Comparison of ENCODE assay signal across 20 cellular contexts in genomic region chr3:78178740-78179139, GRCh38.
DNase-seq lines count a peak whose midpoint lies in the region; ATAC-seq, FAIRE-seq and TF ChIP-seq lines count a peak whose summit lies in the region.
"Had no signal": no experiment of that assay in that cellular context is flagged by ENCODE, and none has a peak within 500 bp of the region (broad histone marks: within the 10 kb centered on the region; RNA-seq: fewer than 3 reads in every experiment).

No MANE protein-coding gene starts in this region.

- intact Hi-C loops in lower lobe of right lung (cut with DNase I): no loop called here

- DNase-seq in BJ (ENCODE audit: low read depth) (peak; percentile 1), amniotic epithelial cell (ENCODE audit: low read depth) (peak; percentile 6), mesendoderm (peak; percentile 79), D721Med (ENCODE audit: insufficient read length, low spot score) (no peak), H9 (no peak), lower lobe of right lung (no peak)
- DNase-seq: CD4-positive, alpha-beta T cell; CD8-positive, alpha-beta memory T cell; DMS153; DND-41; GOT3 had no signal

- H3K4me3 Mint-ChIP-seq in H9: no peak overlapping the region
- H3K4me3 Mint-ChIP-seq: B cell; CD14-positive monocyte; CD4-positive, alpha-beta T cell; CD8-positive, alpha-beta memory T cell had no signal

- POLR2A ChIA-PET in BJ (lab: Charles Lee): no interaction called here

- H3K14ac ChIP-seq in H9 (ENCODE audit: insufficient read depth, low read length): no peak overlapping the region

- H3K36me3 Mint-ChIP-seq in H9 (ENCODE audit: insufficient read depth in 1 of 3, low read depth in 3 of 3): no peaks in the 10 kb centered on the region
- H3K36me3 Mint-ChIP-seq: CD14-positive monocyte had no signal

- H3K23me2 ChIP-seq in H9 (ENCODE audit: insufficient read length, low read depth, low read length, poor library complexity, severe bottlenecking): no peaks in the 10 kb centered on the region

- no peak overlapping the region for H3K18ac ChIP-seq in mesendoderm (ENCODE audit: low read length)
- no peak overlapping the region for H3K18ac ChIP-seq in H9 (ENCODE audit: insufficient read length, low read depth, low read length)

- H3K9me3 Mint-ChIP-seq in H9: no peaks in the 10 kb centered on the region

- no peak overlapping the region for H3K4ac ChIP-seq in mesendoderm (ENCODE audit: low read depth, low read length)
- no peak overlapping the region for H3K4ac ChIP-seq in H9 (ENCODE audit: low read depth, low read length)

- H3K27me3 Mint-ChIP-seq in H9 (ENCODE audit: low read depth): no peaks in the 10 kb centered on the region
- H3K27me3 Mint-ChIP-seq: B cell; CD4-positive, alpha-beta T cell; CD8-positive, alpha-beta memory T cell had no signal

- H3K4me1 Mint-ChIP-seq in H9: peaks cover 17% of the 10 kb centered on the region in 2 experiments
- H3K4me1 Mint-ChIP-seq: B cell; CD14-positive monocyte; CD8-positive, alpha-beta memory T cell had no signal

- H3K4me2 ChIP-seq in mesendoderm (ENCODE audit: low read length): no peak overlapping the region
- no peak overlapping the region for H3K4me2 ChIP-seq in H9 (ENCODE audit: insufficient read depth, insufficient read length, low read length)
- H3K4me2 ChIP-seq: BLaER1 treated with 17β-estradiol and CSF1 and Interleukin-3, amounts not matched to agents 10 nM and 100 nM had no signal

- H3K27ac Mint-ChIP-seq in H9: no peak overlapping the region; a peak in 1 of 7 replicates
- H3K27ac Mint-ChIP-seq: B cell; CD14-positive monocyte; CD4-positive, alpha-beta T cell; CD8-positive, alpha-beta memory T cell had no signal

- H3K27me3 ChIP-seq in BJ (ENCODE audit: control insufficient read depth, insufficient read depth, low read length): no peaks in the 10 kb centered on the region
- no peaks in the 10 kb centered on the region for H3K27me3 ChIP-seq in mesendoderm (ENCODE audit: insufficient read depth, low read length, poor library complexity)
- H3K27me3 ChIP-seq in H9 (ENCODE audit: insufficient read depth, low read length): no peaks in the 10 kb centered on the region
- no peaks in the 10 kb centered on the region for H3K27me3 ChIP-seq in lower lobe of right lung (ENCODE audit: low read depth)
- H3K27me3 ChIP-seq: BLaER1 treated with 17β-estradiol and CSF1 and Interleukin-3, amounts not matched to agents 10 nM and 100 nM had no signal

- no peaks in the 10 kb centered on the region for H4K20me1 ChIP-seq in H9 (ENCODE audit: control insufficient read depth, insufficient read depth, insufficient read length)
- H4K20me1 ChIP-seq: BLaER1 treated with 17β-estradiol and CSF1 and Interleukin-3, amounts not matched to agents 10 nM and 100 nM had no signal

- H3K36me3 ChIP-seq in BJ (ENCODE audit: control insufficient read depth, insufficient read depth, low read length) (no peaks in the 10 kb centered on the region), mesendoderm (ENCODE audit: control insufficient read depth, insufficient read depth, low read length) (no peaks in the 10 kb centered on the region), lower lobe of right lung (no peaks in the 10 kb centered on the region)
- H3K36me3 ChIP-seq: BLaER1 treated with 17β-estradiol and CSF1 and Interleukin-3, amounts not matched to agents 10 nM and 100 nM had no signal

- H3K9ac ChIP-seq in mesendoderm (ENCODE audit: low read length) (no peak overlapping the region), H9 (ENCODE audit: extremely low read depth, insufficient read length, low read length) (no peak overlapping the region)
- H3K9ac ChIP-seq: BLaER1 treated with 17β-estradiol and CSF1 and Interleukin-3, amounts not matched to agents 10 nM and 100 nM had no signal

- H4K91ac ChIP-seq in H9 (ENCODE audit: insufficient read length, low read depth, low read length): no peak overlapping the region

- no peak for FAIRE-seq in D721Med (lab: Jason Lieb, UNC)
- FAIRE-seq: A204.1, G401.6, GM12892, H54 had no signal

- ATAC-seq in lower lobe of right lung: no peak
- ATAC-seq: HCT116 had no signal

- H3K4me3 ChIP-seq in BJ (ENCODE audit: low read depth, low read length) (no peak overlapping the region), mesendoderm (ENCODE audit: low read length) (no peak overlapping the region), lower lobe of right lung (no peak overlapping the region)
- H3K4me3 ChIP-seq: BLaER1 treated with 17β-estradiol and CSF1 and Interleukin-3, amounts not matched to agents 10 nM and 100 nM had no signal

- H3K79me1 ChIP-seq in mesendoderm (ENCODE audit: low read length) (no peaks in the 10 kb centered on the region), H9 (ENCODE audit: insufficient read depth, low read depth, low read length, poor library complexity, severe bottlenecking) (no peaks in the 10 kb centered on the region)

- H3K56ac ChIP-seq in mesendoderm (ENCODE audit: low read length) (no peak overlapping the region), H9 (ENCODE audit: insufficient read length, low read depth, low read length) (no peak overlapping the region)

- no peak overlapping the region for H2AFZ ChIP-seq in H9 (ENCODE audit: low read length)

- H2BK12ac ChIP-seq in H9 (ENCODE audit: insufficient read length, low read depth, low read length): no peak overlapping the region

- no peak overlapping the region for H2BK5ac ChIP-seq in mesendoderm (ENCODE audit: low read length)
- no peak overlapping the region for H2BK5ac ChIP-seq in H9 (ENCODE audit: insufficient read length, low read length)

- no peaks in the 10 kb centered on the region for H3K4me1 ChIP-seq in mesendoderm (ENCODE audit: control insufficient read depth, low read depth, low read length)
- H3K4me1 ChIP-seq in H9 (ENCODE audit: insufficient read depth, low read length): no peaks in the 10 kb centered on the region; the same call in 1 of the 2 replicates
- no peaks in the 10 kb centered on the region for H3K4me1 ChIP-seq in lower lobe of right lung
- H3K4me1 ChIP-seq: BLaER1 treated with 17β-estradiol and CSF1 and Interleukin-3, amounts not matched to agents 10 nM and 100 nM had no signal

- H3K79me2 ChIP-seq in mesendoderm (ENCODE audit: control insufficient read depth, insufficient read depth, low read length): no peaks in the 10 kb centered on the region
- H3K79me2 ChIP-seq in H9 (ENCODE audit: insufficient read depth, low read length): no peaks in the 10 kb centered on the region; the same call in 1 of the 2 replicates

- H4K8ac ChIP-seq in mesendoderm (ENCODE audit: low read depth, low read length) (no peak overlapping the region), H9 (replicated peaks; ENCODE audit: insufficient read length, low read depth, low read length) (no peak overlapping the region)

- H4K5ac ChIP-seq in mesendoderm (ENCODE audit: low read length): no peak overlapping the region
- no peak overlapping the region for H4K5ac ChIP-seq in H9 (ENCODE audit: insufficient read length, low read depth, low read length)

- no peak overlapping the region for H2AK5ac ChIP-seq in mesendoderm (ENCODE audit: low read length)
- no peak overlapping the region for H2AK5ac ChIP-seq in H9 (ENCODE audit: insufficient read length, low read length)

- H3T11ph ChIP-seq in H9 (ENCODE audit: low read length): no peak overlapping the region

- H3K27ac ChIP-seq in mesendoderm (ENCODE audit: low read depth, low read length) (no peak overlapping the region), H9 (ENCODE audit: insufficient read length, low read depth, low read length) (no peak overlapping the region), lower lobe of right lung (no peak overlapping the region)
- H3K27ac ChIP-seq: 22Rv1; BLaER1 treated with 17β-estradiol and CSF1 and Interleukin-3, amounts not matched to agents 10 nM and 100 nM had no signal

- H2BK120ac ChIP-seq in mesendoderm (ENCODE audit: low read depth, low read length) (no peak overlapping the region), H9 (ENCODE audit: low read depth, low read length, poor library complexity, severe bottlenecking) (no peak overlapping the region)

- H3K9me3 ChIP-seq in H9 (ENCODE audit: control insufficient read depth, low read depth, low read length): no peaks in the 10 kb centered on the region
- H3K9me3 ChIP-seq in lower lobe of right lung: no peaks in the 10 kb centered on the region
- H3K9me3 ChIP-seq: BLaER1 treated with 17β-estradiol and CSF1 and Interleukin-3, amounts not matched to agents 10 nM and 100 nM had no signal

- H2BK20ac ChIP-seq in H9 (ENCODE audit: low read depth, low read length, poor library complexity, severe bottlenecking): no peak overlapping the region

- no peak overlapping the region for H3K23ac ChIP-seq in mesendoderm (ENCODE audit: low read length)
- H3K23ac ChIP-seq in H9 (ENCODE audit: insufficient read length, low read depth, low read length): no peak overlapping the region

- no peak overlapping the region for H2BK15ac ChIP-seq in mesendoderm (replicated peaks; ENCODE audit: low read depth)
- H2BK15ac ChIP-seq in H9 (ENCODE audit: low read depth, low read length): no peak overlapping the region

- CTCF ChIA-PET in BJ (lab: Yijun Ruan, JAX): no interaction called here

- TF ChIP-seq CTCF in BJ (IDR thresholded peaks at IDR 0.05; ENCODE audit: insufficient read depth, low read depth, low read length) (no peak), D721Med (IDR thresholded peaks at IDR 0.05; ENCODE audit: insufficient read depth, missing control alignments) (no peak), H9 (conservative IDR thresholded peaks at IDR 0.05) (no peak), lower lobe of right lung (IDR thresholded peaks at IDR 0.05) (no peak)

Comparison
In these comparisons a context has a peak if more than half of its experiments do, and no peak if none do; other contexts are left out.
1. DNase-seq: peak in BJ (single experiment), amniotic epithelial cell (single experiment) and mesendoderm (single experiment); none in D721Med (single experiment), H9 (single experiment) and lower lobe of right lung (single experiment).